Comparison of ENCODE assay signal across 19 cellular contexts in the genomic region with DNA sequence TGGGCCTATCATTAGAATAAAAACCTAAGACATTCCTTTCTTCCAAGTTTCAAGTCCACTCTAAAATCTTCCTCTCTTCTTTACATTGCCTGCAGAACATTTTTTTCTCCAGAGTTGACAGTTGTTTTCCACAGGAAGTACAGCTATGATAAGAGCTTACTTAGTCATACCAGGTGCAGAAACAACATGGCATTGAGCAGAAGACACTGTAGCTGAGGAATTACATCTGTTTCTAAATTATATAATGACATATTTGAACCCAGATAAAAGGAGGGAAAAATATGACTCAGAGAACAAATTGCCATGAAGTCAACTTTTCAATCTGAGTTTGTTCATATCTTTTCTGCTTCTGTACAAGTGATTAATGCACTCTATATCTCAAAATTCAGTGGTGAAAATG. TPM values are rescaled to one million over a fixed set of nuclear protein-coding genes. Genes with fewer than 3 reads are reported as not detected.
DNase-seq lines count a peak whose midpoint lies in the region; ATAC-seq and TF ChIP-seq lines count a peak whose summit lies in the region.
"Had no signal": no experiment of that assay in that cellular context is flagged by ENCODE, and none has a peak within 500 bp of the region (broad histone marks: within the 10 kb centered on the region; RNA-seq: fewer than 3 reads in every experiment).

No MANE protein-coding gene starts in this region.

- peak overlapping the region; percentile 30 for H3K27ac Mint-ChIP-seq in activated CD4-positive, alpha-beta T cell treated with anti-CD3 and anti-CD28 coated beads, Interleukin-2, amount 10 ng/mL, durations not matched to agents 24 days and 14 days
- peak overlapping the region; percentile 36 for H3K27ac Mint-ChIP-seq in activated T-helper 1 cell treated with anti-CD3 and anti-CD28 coated beads, Interleukin-12 subunit alpha, Interleukin-12 subunit beta, Interleukin-2, Interleukin-4 antibody, amounts not matched to agents 30 ng/mL and 10 ng/mL and 1 ng/mL, durations not matched to agents 14 hours and 24 hours and 36 hours
- H3K27ac Mint-ChIP-seq: activated naive CD4-positive, alpha-beta T cell treated with anti-CD3 and anti-CD28 coated beads, Interleukin-2, amount 10 ng/mL, durations not matched to agents 7 days and 5 days; GM23338; progenitor cell of endocrine pancreas had no signal

- intact Hi-C loops in activated CD4-positive, alpha-beta T cell treated with anti-CD3 and anti-CD28 coated beads, Interleukin-2, amount 10 ng/mL, durations not matched to agents 24 days and 14 days (cut with micrococcal nuclease), result loop anchor here (1.0 to 2.0 kb wide), 3 partner anchors 9 to 73 kb away; a partner anchor contains a TSS
- intact Hi-C loops in activated T-helper 1 cell treated with anti-CD3 and anti-CD28 coated beads, Interleukin-12 subunit alpha, Interleukin-12 subunit beta, Interleukin-2, Interleukin-4 antibody, amounts not matched to agents 30 ng/mL and 10 ng/mL and 1 ng/mL, durations not matched to agents 14 hours and 24 hours and 36 hours (cut with micrococcal nuclease), result loop anchor here (1.0 to 2.0 kb wide), 3 partner anchors 13 to 78 kb away; no protein-coding TSS in a partner anchor
- intact Hi-C loops in left colon (cut with DNase I, micrococcal nuclease), result no loop called here

- H3K9me3 Mint-ChIP-seq in activated CD4-positive, alpha-beta T cell treated with anti-CD3 and anti-CD28 coated beads, Interleukin-2, amount 10 ng/mL, durations not matched to agents 24 days and 14 days, result peaks cover 11% of the 10 kb centered on the region
- H3K9me3 Mint-ChIP-seq in activated T-helper 1 cell treated with anti-CD3 and anti-CD28 coated beads, Interleukin-12 subunit alpha, Interleukin-12 subunit beta, Interleukin-2, Interleukin-4 antibody, amounts not matched to agents 30 ng/mL and 10 ng/mL and 1 ng/mL, durations not matched to agents 14 hours and 24 hours and 36 hours, result peaks cover 40% of the 10 kb centered on the region

- peaks cover 40% of the 10 kb centered on the region for H3K9me3 ChIP-seq in KOPT-K1 (ENCODE audit: insufficient read depth, low read length, poor library complexity, severe bottlenecking)
- H3K9me3 ChIP-seq: SJCRH30 had no signal

- H3K4me3 Mint-ChIP-seq in activated CD4-positive, alpha-beta T cell treated with anti-CD3 and anti-CD28 coated beads, Interleukin-2, amount 10 ng/mL, durations not matched to agents 24 days and 14 days, result no peak overlapping the region
- no peak overlapping the region for H3K4me3 Mint-ChIP-seq in activated T-helper 1 cell treated with anti-CD3 and anti-CD28 coated beads, Interleukin-12 subunit alpha, Interleukin-12 subunit beta, Interleukin-2, Interleukin-4 antibody, amounts not matched to agents 30 ng/mL and 10 ng/mL and 1 ng/mL, durations not matched to agents 14 hours and 24 hours and 36 hours
- H3K4me3 Mint-ChIP-seq: activated naive CD4-positive, alpha-beta T cell treated with anti-CD3 and anti-CD28 coated beads, Interleukin-2, amount 10 ng/mL, durations not matched to agents 7 days and 5 days; GM23338 had no signal

- peak overlapping the region; percentile 44 for H3K27ac ChIP-seq in KOPT-K1 (ENCODE audit: low read depth, low read length, poor library complexity, severe bottlenecking)
- H3K27ac ChIP-seq: brain microvascular endothelial cell, lower lobe of right lung, SJCRH30 had no signal

- H3K4me3 ChIP-seq in fibroblast of villous mesenchyme (ENCODE audit: low read depth, low read length), result no peak overlapping the region
- H3K4me3 ChIP-seq: GM23338, lower lobe of right lung, SJCRH30 had no signal

- peaks cover 27% of the 10 kb centered on the region for H3K36me3 ChIP-seq in KOPT-K1 (ENCODE audit: insufficient read depth, low read length)
- H3K36me3 ChIP-seq: brain microvascular endothelial cell, lower lobe of right lung, SJCRH30 had no signal

- H3K4me1 Mint-ChIP-seq in activated CD4-positive, alpha-beta T cell treated with anti-CD3 and anti-CD28 coated beads, Interleukin-2, amount 10 ng/mL, durations not matched to agents 24 days and 14 days, result peaks cover 21% of the 10 kb centered on the region
- peaks cover 33% of the 10 kb centered on the region for H3K4me1 Mint-ChIP-seq in activated T-helper 1 cell treated with anti-CD3 and anti-CD28 coated beads, Interleukin-12 subunit alpha, Interleukin-12 subunit beta, Interleukin-2, Interleukin-4 antibody, amounts not matched to agents 30 ng/mL and 10 ng/mL and 1 ng/mL, durations not matched to agents 14 hours and 24 hours and 36 hours (ENCODE audit: low read depth)
- H3K4me1 Mint-ChIP-seq: GM23338 had no signal

- TF ChIP-seq CTCF in fibroblast of villous mesenchyme (IDR thresholded peaks at IDR 0.05; ENCODE audit: insufficient read depth, low read depth, low read length), result no peak

- ATAC-seq in left colon (no peak), HG03159 (IDR thresholded peaks at IDR 0.05; ENCODE audit: unreplicated experiment) (no peak)
- ATAC-seq: GM23338, lower lobe of right lung had no signal

- no peak for DNase-seq in activated CD4-positive, alpha-beta T cell treated with anti-CD3 and anti-CD28 coated beads, Interleukin-2, amount 10 ng/mL, durations not matched to agents 24 days and 14 days
- DNase-seq in activated CD4-positive, alpha-beta T cell treated with anti-CD3 and anti-CD28 coated beads, Interleukin-2, amount 50 U/mL, for 4 hours, result no peak
- DNase-seq in activated T-helper 1 cell treated with anti-CD3 and anti-CD28 coated beads, Interleukin-12 subunit alpha, Interleukin-12 subunit beta, Interleukin-2, Interleukin-4 antibody, amounts not matched to agents 30 ng/mL and 10 ng/mL and 1 ng/mL, durations not matched to agents 14 hours and 24 hours and 36 hours (ENCODE audit: low spot score), result no peak
- DNase-seq in fibroblast of villous mesenchyme (ENCODE audit: low read depth) (peak; percentile 7), left colon (no peak), GDM1 (lab: John Stamatoyannopoulos, UW) (no peak)
- DNase-seq: activated naive CD4-positive, alpha-beta T cell treated with anti-CD3 and anti-CD28 coated beads, Interleukin-2, amount 10 ng/mL, durations not matched to agents 7 days and 5 days; brain microvascular endothelial cell; DMS 273 treated with DMSO at 0.1 percent for 48 hours; IMR-90; lower lobe of right lung; MV-4-11; NCI-H187; NCI-H82; SJCRH30 had no signal

- peaks cover 52% of the 10 kb centered on the region for H3K36me3 Mint-ChIP-seq in activated CD4-positive, alpha-beta T cell treated with anti-CD3 and anti-CD28 coated beads, Interleukin-2, amount 10 ng/mL, durations not matched to agents 24 days and 14 days (ENCODE audit: low read depth)
- H3K36me3 Mint-ChIP-seq in activated T-helper 1 cell treated with anti-CD3 and anti-CD28 coated beads, Interleukin-12 subunit alpha, Interleukin-12 subunit beta, Interleukin-2, Interleukin-4 antibody, amounts not matched to agents 30 ng/mL and 10 ng/mL and 1 ng/mL, durations not matched to agents 14 hours and 24 hours and 36 hours (ENCODE audit: low read depth), result peaks cover 40% of the 10 kb centered on the region

- no peaks in the 10 kb centered on the region for H3K27me3 Mint-ChIP-seq in activated CD4-positive, alpha-beta T cell treated with anti-CD3 and anti-CD28 coated beads, Interleukin-2, amount 10 ng/mL, durations not matched to agents 24 days and 14 days
- no peaks in the 10 kb centered on the region for H3K27me3 Mint-ChIP-seq in activated T-helper 1 cell treated with anti-CD3 and anti-CD28 coated beads, Interleukin-12 subunit alpha, Interleukin-12 subunit beta, Interleukin-2, Interleukin-4 antibody, amounts not matched to agents 30 ng/mL and 10 ng/mL and 1 ng/mL, durations not matched to agents 14 hours and 24 hours and 36 hours (ENCODE audit: insufficient read depth)
- H3K27me3 Mint-ChIP-seq: progenitor cell of endocrine pancreas had no signal

RNA-seq across cellular contexts. Expression of a gene that starts 30.2 kb away (rescaled TPM):
- 6.4 and 6.9 TPM in 2 replicates for total RNA-seq in activated CD4-positive, alpha-beta T cell treated with anti-CD3 and anti-CD28 coated beads, Interleukin-2, amount 10 ng/mL, durations not matched to agents 24 days and 14 days
- 4.1 and 7.4 TPM in 2 replicates for total RNA-seq in activated T-helper 1 cell treated with anti-CD3 and anti-CD28 coated beads, Interleukin-12 subunit alpha, Interleukin-12 subunit beta, Interleukin-2, Interleukin-4 antibody, amounts not matched to agents 30 ng/mL and 10 ng/mL and 1 ng/mL, durations not matched to agents 14 hours and 24 hours and 36 hours
- total RNA-seq in fibroblast of villous mesenchyme (1.7 and 1.9 TPM in 2 replicates), left colon (10 to 100 TPM in 1 of 2 donors, 1 to 10 TPM in 1; 4.6 to 12.0 TPM)
- total RNA-seq: SJCRH30 had no signal

RNA-seq across cellular contexts. Expression of a gene that starts 42.1 kb away (rescaled TPM):
- total RNA-seq in activated CD4-positive, alpha-beta T cell treated with anti-CD3 and anti-CD28 coated beads, Interleukin-2, amount 10 ng/mL, durations not matched to agents 24 days and 14 days, result 2.0 and 2.4 TPM in 2 replicates
- 2.2 and 2.4 TPM in 2 replicates for total RNA-seq in activated T-helper 1 cell treated with anti-CD3 and anti-CD28 coated beads, Interleukin-12 subunit alpha, Interleukin-12 subunit beta, Interleukin-2, Interleukin-4 antibody, amounts not matched to agents 30 ng/mL and 10 ng/mL and 1 ng/mL, durations not matched to agents 14 hours and 24 hours and 36 hours
- total RNA-seq in fibroblast of villous mesenchyme, result 0.64 and 1.3 TPM in 2 replicates
- 10 to 100 TPM in 1 of 2 donors, 1 to 10 TPM in 1; 7.8 to 10.9 TPM for total RNA-seq in left colon
- total RNA-seq: IMR-90, SJCRH30 had no signal

Comparison
In these comparisons a context has a peak if more than half of its experiments do, and no peak if none do; other contexts are left out.
1. intact Hi-C loops: an anchor here in activated CD4-positive, alpha-beta T cell treated with anti-CD3 and anti-CD28 coated beads, Interleukin-2, amount 10 ng/mL, durations not matched to agents 24 days and 14 days (1.0 to 2.0 kb wide) and activated T-helper 1 cell treated with anti-CD3 and anti-CD28 coated beads, Interleukin-12 subunit alpha, Interleukin-12 subunit beta, Interleukin-2, Interleukin-4 antibody, amounts not matched to agents 30 ng/mL and 10 ng/mL and 1 ng/mL, durations not matched to agents 14 hours and 24 hours and 36 hours (1.0 to 2.0 kb wide); none called in left colon.